ENCODE assay signal across 2 cellular contexts in the genomic region with DNA sequence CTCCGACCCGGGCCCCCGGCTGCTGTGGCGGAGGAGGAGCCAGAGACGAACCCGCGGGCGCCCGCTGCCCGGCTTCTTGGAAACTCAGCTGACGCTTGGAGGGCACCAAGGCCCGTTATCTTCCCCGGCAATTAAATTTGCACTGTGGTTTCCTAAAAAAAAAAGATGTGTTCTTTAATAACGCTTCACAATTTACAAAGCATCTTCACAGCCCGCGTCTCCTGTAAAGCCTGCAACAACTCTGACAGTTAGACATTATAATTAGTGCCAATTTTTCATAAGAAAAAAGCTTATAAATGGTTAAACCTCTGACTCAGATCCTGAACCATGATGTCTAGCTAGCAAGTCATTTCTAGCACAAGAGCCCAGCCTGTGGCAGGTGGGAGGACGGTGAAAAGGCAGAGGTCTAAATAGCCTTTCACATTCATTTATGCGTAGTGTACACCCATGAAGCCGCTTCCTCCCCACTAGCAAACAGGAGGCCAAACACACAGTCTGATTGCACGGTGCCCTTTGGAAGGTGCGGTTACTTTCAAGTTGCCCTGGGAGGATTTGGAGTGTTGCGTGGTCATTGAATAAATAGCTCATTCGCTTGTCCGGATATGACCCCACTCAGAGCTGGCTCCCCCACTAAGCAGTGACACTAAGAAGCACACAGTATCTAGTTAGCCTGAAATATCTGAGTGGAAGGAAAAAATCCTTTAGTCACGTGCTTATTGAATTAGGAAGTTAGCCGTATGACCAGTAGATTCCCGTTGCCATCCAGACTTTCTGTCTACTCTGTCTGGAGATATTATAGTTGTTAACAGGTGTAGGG.
TF ChIP-seq lines count a peak whose summit lies in the region.

No MANE protein-coding gene starts in this region.

TF ChIP-seq in HEK293, 187 proteins besides CTCF, POLR2A, EP300 and RAD21 (continued from another document and continues in another):
- TF ChIP-seq, protein P1, sequence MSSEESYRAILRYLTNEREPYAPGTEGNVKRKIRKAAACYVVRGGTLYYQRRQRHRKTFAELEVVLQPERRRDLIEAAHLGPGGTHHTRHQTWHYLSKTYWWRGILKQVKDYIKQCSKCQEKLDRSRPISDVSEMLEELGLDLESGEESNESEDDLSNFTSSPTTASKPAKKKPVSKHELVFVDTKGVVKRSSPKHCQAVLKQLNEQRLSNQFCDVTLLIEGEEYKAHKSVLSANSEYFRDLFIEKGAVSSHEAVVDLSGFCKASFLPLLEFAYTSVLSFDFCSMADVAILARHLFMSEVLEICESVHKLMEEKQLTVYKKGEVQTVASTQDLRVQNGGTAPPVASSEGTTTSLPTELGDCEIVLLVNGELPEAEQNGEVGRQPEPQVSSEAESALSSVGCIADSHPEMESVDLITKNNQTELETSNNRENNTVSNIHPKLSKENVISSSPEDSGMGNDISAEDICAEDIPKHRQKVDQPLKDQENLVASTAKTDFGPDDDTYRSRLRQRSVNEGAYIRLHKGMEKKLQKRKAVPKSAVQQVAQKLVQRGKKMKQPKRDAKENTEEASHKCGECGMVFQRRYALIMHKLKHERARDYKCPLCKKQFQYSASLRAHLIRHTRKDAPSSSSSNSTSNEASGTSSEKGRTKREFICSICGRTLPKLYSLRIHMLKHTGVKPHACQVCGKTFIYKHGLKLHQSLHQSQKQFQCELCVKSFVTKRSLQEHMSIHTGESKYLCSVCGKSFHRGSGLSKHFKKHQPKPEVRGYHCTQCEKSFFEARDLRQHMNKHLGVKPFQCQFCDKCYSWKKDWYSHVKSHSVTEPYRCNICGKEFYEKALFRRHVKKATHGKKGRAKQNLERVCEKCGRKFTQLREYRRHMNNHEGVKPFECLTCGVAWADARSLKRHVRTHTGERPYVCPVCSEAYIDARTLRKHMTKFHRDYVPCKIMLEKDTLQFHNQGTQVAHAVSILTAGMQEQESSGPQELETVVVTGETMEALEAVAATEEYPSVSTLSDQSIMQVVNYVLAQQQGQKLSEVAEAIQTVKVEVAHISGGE (tag by site-specific recombination; conservative IDR thresholded peaks at IDR 0.05; ENCODE audit: low read depth) = no peak
- TF ChIP-seq, protein P2, sequence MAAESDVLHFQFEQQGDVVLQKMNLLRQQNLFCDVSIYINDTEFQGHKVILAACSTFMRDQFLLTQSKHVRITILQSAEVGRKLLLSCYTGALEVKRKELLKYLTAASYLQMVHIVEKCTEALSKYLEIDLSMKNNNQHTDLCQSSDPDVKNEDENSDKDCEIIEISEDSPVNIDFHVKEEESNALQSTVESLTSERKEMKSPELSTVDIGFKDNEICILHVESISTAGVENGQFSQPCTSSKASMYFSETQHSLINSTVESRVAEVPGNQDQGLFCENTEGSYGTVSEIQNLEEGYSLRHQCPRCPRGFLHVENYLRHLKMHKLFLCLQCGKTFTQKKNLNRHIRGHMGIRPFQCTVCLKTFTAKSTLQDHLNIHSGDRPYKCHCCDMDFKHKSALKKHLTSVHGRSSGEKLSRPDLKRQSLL (tag by site-specific recombination; IDR thresholded peaks at IDR 0.05) = no peak
- TF ChIP-seq ZNF654 (tag by site-specific recombination; IDR thresholded peaks at IDR 0.05; ENCODE audit: low read depth) (no peak), ZNF23 (tag by site-specific recombination; IDR thresholded peaks at IDR 0.05; ENCODE audit: borderline replicate concordance) (no peak), ZNF221 (tag by site-specific recombination; IDR thresholded peaks at IDR 0.05; ENCODE audit: borderline replicate concordance) (no peak), ZNF155 (tag by site-specific recombination; IDR thresholded peaks at IDR 0.05) (no peak), ZNF19 (tag by site-specific recombination; IDR thresholded peaks at IDR 0.05; ENCODE audit: low read depth) (no peak), ZNF792 (tag by site-specific recombination; IDR thresholded peaks at IDR 0.05) (no peak), REST (tag by site-specific recombination; IDR thresholded peaks at IDR 0.05) (no peak)
- TF ChIP-seq, protein P3, sequence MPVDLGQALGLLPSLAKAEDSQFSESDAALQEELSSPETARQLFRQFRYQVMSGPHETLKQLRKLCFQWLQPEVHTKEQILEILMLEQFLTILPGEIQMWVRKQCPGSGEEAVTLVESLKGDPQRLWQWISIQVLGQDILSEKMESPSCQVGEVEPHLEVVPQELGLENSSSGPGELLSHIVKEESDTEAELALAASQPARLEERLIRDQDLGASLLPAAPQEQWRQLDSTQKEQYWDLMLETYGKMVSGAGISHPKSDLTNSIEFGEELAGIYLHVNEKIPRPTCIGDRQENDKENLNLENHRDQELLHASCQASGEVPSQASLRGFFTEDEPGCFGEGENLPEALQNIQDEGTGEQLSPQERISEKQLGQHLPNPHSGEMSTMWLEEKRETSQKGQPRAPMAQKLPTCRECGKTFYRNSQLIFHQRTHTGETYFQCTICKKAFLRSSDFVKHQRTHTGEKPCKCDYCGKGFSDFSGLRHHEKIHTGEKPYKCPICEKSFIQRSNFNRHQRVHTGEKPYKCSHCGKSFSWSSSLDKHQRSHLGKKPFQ (tag by site-specific recombination; IDR thresholded peaks at IDR 0.05) = no peak
- TF ChIP-seq, protein P4, sequence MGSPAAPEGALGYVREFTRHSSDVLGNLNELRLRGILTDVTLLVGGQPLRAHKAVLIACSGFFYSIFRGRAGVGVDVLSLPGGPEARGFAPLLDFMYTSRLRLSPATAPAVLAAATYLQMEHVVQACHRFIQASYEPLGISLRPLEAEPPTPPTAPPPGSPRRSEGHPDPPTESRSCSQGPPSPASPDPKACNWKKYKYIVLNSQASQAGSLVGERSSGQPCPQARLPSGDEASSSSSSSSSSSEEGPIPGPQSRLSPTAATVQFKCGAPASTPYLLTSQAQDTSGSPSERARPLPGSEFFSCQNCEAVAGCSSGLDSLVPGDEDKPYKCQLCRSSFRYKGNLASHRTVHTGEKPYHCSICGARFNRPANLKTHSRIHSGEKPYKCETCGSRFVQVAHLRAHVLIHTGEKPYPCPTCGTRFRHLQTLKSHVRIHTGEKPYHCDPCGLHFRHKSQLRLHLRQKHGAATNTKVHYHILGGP (tag by site-specific recombination; IDR thresholded peaks at IDR 0.05) = no peak; the same call in 1 of the 2 replicates

TF ChIP-seq in HepG2, 621 proteins besides CTCF, POLR2A, EP300 and RAD21 (continued from another document and continues in another):
- TF ChIP-seq THRA (CRISPR knock-in tag; IDR thresholded peaks at IDR 0.05; ENCODE audit: borderline replicate concordance) (peak; percentile 100), ZNF121 (CRISPR knock-in tag; IDR thresholded peaks at IDR 0.05) (peak; percentile 31; the same call in 1 of the 2 replicates), SRSF1 (optimal IDR thresholded peaks at IDR 0.05; ENCODE audit: low read depth, low read length) (no peak), MIER2 (CRISPR knock-in tag; IDR thresholded peaks at IDR 0.05) (no peak), NFE2L1 (CRISPR knock-in tag; IDR thresholded peaks at IDR 0.05; ENCODE audit: borderline replicate concordance) (no peak), USF2 (IDR thresholded peaks at IDR 0.05; ENCODE audit: low read depth, low read length) (peak; percentile 77), USF2 (CRISPR knock-in tag; IDR thresholded peaks at IDR 0.05; ENCODE audit: borderline replicate concordance) (peak; percentile 73; the same call in 1 of the 2 replicates), BHLHE40 (IDR thresholded peaks at IDR 0.05; ENCODE audit: low read length) (peak; percentile 88), PCBP1 (IDR thresholded peaks at IDR 0.05; ENCODE audit: borderline replicate concordance, low read depth, low read length) (no peak), KLF13 (CRISPR knock-in tag; IDR thresholded peaks at IDR 0.05) (0 out of 2 replicates have a peak, but pooled peaks have one; percentile 49), SPEN (CRISPR knock-in tag; IDR thresholded peaks at IDR 0.05; ENCODE audit: low read depth) (peak; percentile 79; the same call in 1 of the 2 replicates), SNRNP70 (IDR thresholded peaks at IDR 0.05; ENCODE audit: low read depth, low read length) (no peak), ASH2L (IDR thresholded peaks at IDR 0.05; ENCODE audit: insufficient read length, low read depth, low read length) (peak; percentile 83), MIER3 (CRISPR knock-in tag; IDR thresholded peaks at IDR 0.05; ENCODE audit: borderline replicate concordance) (peak; percentile 98), SRY (CRISPR knock-in tag; IDR thresholded peaks at IDR 0.05) (no peak)
- TF ChIP-seq, protein P5, sequence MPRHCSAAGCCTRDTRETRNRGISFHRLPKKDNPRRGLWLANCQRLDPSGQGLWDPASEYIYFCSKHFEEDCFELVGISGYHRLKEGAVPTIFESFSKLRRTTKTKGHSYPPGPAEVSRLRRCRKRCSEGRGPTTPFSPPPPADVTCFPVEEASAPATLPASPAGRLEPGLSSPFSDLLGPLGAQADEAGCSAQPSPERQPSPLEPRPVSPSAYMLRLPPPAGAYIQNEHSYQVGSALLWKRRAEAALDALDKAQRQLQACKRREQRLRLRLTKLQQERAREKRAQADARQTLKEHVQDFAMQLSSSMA (CRISPR knock-in tag; IDR thresholded peaks at IDR 0.05) = 0 out of 2 replicates have a peak, but pooled peaks have one; percentile 43
- TF ChIP-seq, protein P6, sequence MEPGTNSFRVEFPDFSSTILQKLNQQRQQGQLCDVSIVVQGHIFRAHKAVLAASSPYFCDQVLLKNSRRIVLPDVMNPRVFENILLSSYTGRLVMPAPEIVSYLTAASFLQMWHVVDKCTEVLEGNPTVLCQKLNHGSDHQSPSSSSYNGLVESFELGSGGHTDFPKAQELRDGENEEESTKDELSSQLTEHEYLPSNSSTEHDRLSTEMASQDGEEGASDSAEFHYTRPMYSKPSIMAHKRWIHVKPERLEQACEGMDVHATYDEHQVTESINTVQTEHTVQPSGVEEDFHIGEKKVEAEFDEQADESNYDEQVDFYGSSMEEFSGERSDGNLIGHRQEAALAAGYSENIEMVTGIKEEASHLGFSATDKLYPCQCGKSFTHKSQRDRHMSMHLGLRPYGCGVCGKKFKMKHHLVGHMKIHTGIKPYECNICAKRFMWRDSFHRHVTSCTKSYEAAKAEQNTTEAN (CRISPR knock-in tag; conservative IDR thresholded peaks at IDR 0.05) = peak; percentile 88
- TF ChIP-seq, protein P7, sequence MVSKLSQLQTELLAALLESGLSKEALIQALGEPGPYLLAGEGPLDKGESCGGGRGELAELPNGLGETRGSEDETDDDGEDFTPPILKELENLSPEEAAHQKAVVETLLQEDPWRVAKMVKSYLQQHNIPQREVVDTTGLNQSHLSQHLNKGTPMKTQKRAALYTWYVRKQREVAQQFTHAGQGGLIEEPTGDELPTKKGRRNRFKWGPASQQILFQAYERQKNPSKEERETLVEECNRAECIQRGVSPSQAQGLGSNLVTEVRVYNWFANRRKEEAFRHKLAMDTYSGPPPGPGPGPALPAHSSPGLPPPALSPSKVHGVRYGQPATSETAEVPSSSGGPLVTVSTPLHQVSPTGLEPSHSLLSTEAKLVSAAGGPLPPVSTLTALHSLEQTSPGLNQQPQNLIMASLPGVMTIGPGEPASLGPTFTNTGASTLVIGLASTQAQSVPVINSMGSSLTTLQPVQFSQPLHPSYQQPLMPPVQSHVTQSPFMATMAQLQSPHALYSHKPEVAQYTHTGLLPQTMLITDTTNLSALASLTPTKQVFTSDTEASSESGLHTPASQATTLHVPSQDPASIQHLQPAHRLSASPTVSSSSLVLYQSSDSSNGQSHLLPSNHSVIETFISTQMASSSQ (IDR thresholded peaks at IDR 0.05; ENCODE audit: low read depth) = peak; percentile 82
- TF ChIP-seq, protein P7 (CRISPR knock-in tag; IDR thresholded peaks at IDR 0.05; ENCODE audit: borderline replicate concordance) = peak; percentile 93
